Comparison of ENCODE assay signal across 11 cellular contexts in genomic region chr17:12983986-12984932, GRCh38.
DNase-seq lines count a peak whose midpoint lies in the region; ATAC-seq and TF ChIP-seq lines count a peak whose summit lies in the region.
"Had no signal": no experiment of that assay in that cellular context is flagged by ENCODE, and none has a peak within 500 bp of the region (broad histone marks: within the 10 kb centered on the region; RNA-seq: fewer than 3 reads in every experiment).

No MANE protein-coding gene starts in this region.

- no peak overlapping the region for H3K27ac Mint-ChIP-seq in stimulated activated memory B cell treated with anti-CD40 and anti-IgM and Interleukin-4, amounts not matched to agents 10 μg/mL and 1 μg/mL and 100 μg/mL, for 72 hours
- H3K27ac Mint-ChIP-seq: activated naive CD8-positive, alpha-beta T cell treated with anti-CD3 and anti-CD28 coated beads for 36 hours had no signal

- peaks cover 29% of the 10 kb centered on the region for H3K4me1 Mint-ChIP-seq in stimulated activated memory B cell treated with anti-CD40 and anti-IgM and Interleukin-4, amounts not matched to agents 10 μg/mL and 1 μg/mL and 100 μg/mL, for 72 hours

- no peaks in the 10 kb centered on the region for H3K9me3 Mint-ChIP-seq in stimulated activated memory B cell treated with anti-CD40 and anti-IgM and Interleukin-4, amounts not matched to agents 10 μg/mL and 1 μg/mL and 100 μg/mL, for 72 hours
- H3K9me3 Mint-ChIP-seq: activated naive CD8-positive, alpha-beta T cell treated with anti-CD3 and anti-CD28 coated beads for 36 hours had no signal

- peak; percentile 93 for DNase-seq in GM04503 (ENCODE audit: low read depth)
- peak; percentile 99 for DNase-seq in astrocyte of the cerebellum (ENCODE audit: low read depth)
- peak; percentile 42 for DNase-seq in inferior parietal cortex (ENCODE audit: extremely low spot score)
- DNase-seq in foreskin melanocyte = no peak
- no peak for DNase-seq in T1000 (lab: John Stamatoyannopoulos, UW)
- DNase-seq: activated naive CD8-positive, alpha-beta T cell treated with anti-CD3 and anti-CD28 coated beads for 36 hours; NCI-H524 treated with DMSO at 0.1 percent for 48 hours had no signal

- no peaks in the 10 kb centered on the region for H3K27me3 Mint-ChIP-seq in stimulated activated memory B cell treated with anti-CD40 and anti-IgM and Interleukin-4, amounts not matched to agents 10 μg/mL and 1 μg/mL and 100 μg/mL, for 72 hours

- H3K27ac ChIP-seq in skin epidermis = peak overlapping the region in 16 of 21 experiments; percentile 1 to 82 (median 60)
- H3K27ac ChIP-seq: hepatocyte had no signal

- H3K36me3 Mint-ChIP-seq in stimulated activated memory B cell treated with anti-CD40 and anti-IgM and Interleukin-4, amounts not matched to agents 10 μg/mL and 1 μg/mL and 100 μg/mL, for 72 hours = peaks cover 7% of the 10 kb centered on the region
- H3K36me3 Mint-ChIP-seq: activated naive CD8-positive, alpha-beta T cell treated with anti-CD3 and anti-CD28 coated beads for 36 hours had no signal

- no peak for TF ChIP-seq CTCF in astrocyte of the cerebellum (IDR thresholded peaks at IDR 0.05; ENCODE audit: low read depth, low read length, missing control alignments)

- in situ Hi-C loops in astrocyte of the cerebellum (cut with HindIII; ENCODE audit: low sequenced_read_pairs) = no loop called here

- H3K4me3 ChIP-seq in astrocyte of the cerebellum (ENCODE audit: low read depth, low read length) = peak overlapping the region; percentile 4
- no peak overlapping the region for H3K4me3 ChIP-seq in skin epidermis
- H3K4me3 ChIP-seq: hepatocyte had no signal

- H3K4me3 Mint-ChIP-seq in stimulated activated memory B cell treated with anti-CD40 and anti-IgM and Interleukin-4, amounts not matched to agents 10 μg/mL and 1 μg/mL and 100 μg/mL, for 72 hours = no peak overlapping the region
- H3K4me3 Mint-ChIP-seq: activated naive CD8-positive, alpha-beta T cell treated with anti-CD3 and anti-CD28 coated beads for 36 hours had no signal

- ATAC-seq in stimulated activated memory B cell treated with anti-CD40 and anti-IgM and Interleukin-4, amounts not matched to agents 10 μg/mL and 1 μg/mL and 100 μg/mL, for 72 hours = no peak
- no peak for ATAC-seq in HG03354 (IDR thresholded peaks at IDR 0.05; ENCODE audit: poor library complexity, severe bottlenecking, unreplicated experiment)

Comparison
In these comparisons a context has a peak if more than half of its experiments do, and no peak if none do; other contexts are left out.
1. DNase-seq: peak in GM04503 (single experiment), astrocyte of the cerebellum (single experiment) and inferior parietal cortex (single experiment); none in foreskin melanocyte (single experiment) and T1000 (single experiment).